ENCODE assay signal across 12 cellular contexts in the genomic region with DNA sequence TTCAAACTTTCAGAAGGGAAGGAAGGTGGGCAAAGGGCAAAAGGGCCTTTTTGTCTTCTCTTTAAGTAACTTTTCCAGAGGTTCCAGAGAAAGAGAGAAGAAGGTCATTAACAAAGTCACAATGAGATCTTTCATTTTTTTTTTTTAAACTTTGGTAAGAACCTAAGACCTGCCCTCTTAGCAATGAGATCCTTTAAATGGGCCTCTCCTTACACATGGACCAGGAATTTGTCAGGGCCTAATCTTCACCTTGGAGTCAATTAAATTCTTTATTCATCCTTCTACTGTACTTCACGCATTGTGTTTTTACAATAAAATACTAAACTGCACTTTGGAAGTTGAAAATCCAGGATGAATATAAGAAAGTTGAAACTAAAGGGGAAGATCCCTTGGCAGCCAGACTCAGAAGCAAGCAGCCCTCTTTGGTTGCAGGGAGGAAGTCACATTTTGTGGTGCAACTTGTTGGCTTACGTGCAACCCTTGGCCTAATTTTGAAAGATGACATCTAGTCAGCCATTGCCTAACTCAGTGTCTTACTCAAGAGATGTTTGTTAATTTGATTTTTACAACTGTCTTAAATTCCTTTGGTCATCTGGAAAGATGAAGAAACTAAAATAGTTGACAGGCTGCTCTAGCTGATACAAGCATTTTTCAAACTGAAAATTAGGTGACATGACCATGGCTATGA. TPM values are rescaled to one million over a fixed set of nuclear protein-coding genes. Genes with fewer than 3 reads are reported as not detected.
DNase-seq lines count a peak whose midpoint lies in the region; ATAC-seq and TF ChIP-seq lines count a peak whose summit lies in the region.
"Had no signal": no experiment of that assay in that cellular context is flagged by ENCODE, and none has a peak within 500 bp of the region (broad histone marks: within the 10 kb centered on the region; RNA-seq: fewer than 3 reads in every experiment).

No MANE protein-coding gene starts in this region.

- POLR2A ChIA-PET in MCF 10A (lab: Yijun Ruan, JAX) = interaction anchor here (0.6 to 1.4 kb wide), 6 partner anchors 10 to 1045 kb away, joined by 3 to 4 read pairs (median 3); no protein-coding TSS in a partner anchor

- H3K27me3 Mint-ChIP-seq in MCF 10A (ENCODE audit: insufficient read depth, unreplicated experiment) = no peaks in the 10 kb centered on the region

- dilution Hi-C loops in mammary epithelial cell (cut with HindIII; ENCODE audit: low sequenced_read_pairs) = no loop called here

- intact Hi-C loops in MCF 10A (cut with micrococcal nuclease) = no loop called here
- intact Hi-C loops in mammary epithelial cell (cut with micrococcal nuclease) = no loop called here

- H2BK5ac ChIP-seq in mesenchymal stem cell (ENCODE audit: low read depth, low read length, poor library complexity, severe bottlenecking) = no peak overlapping the region

- H3K27ac ChIP-seq in mammary epithelial cell (ENCODE audit: insufficient read depth, low read depth, low read length) (no peak overlapping the region), mesenchymal stem cell (ENCODE audit: low read length, poor library complexity, severe bottlenecking) (no peak overlapping the region)

- no peak overlapping the region for H4K8ac ChIP-seq in mesenchymal stem cell (ENCODE audit: low read length)

- TF ChIP-seq CTCF in MCF 10A (IDR thresholded peaks at IDR 0.05; ENCODE audit: unreplicated experiment) (no peak), mammary epithelial cell (conservative IDR thresholded peaks at IDR 0.05 in 1 of 2, IDR thresholded peaks at IDR 0.05 in 1 of 2; ENCODE audit: extremely low read depth in 1 of 2, insufficient read depth in 1 of 2, low read depth in 1 of 2, low read length in 2 of 2) (no peak), choroid plexus epithelial cell (conservative IDR thresholded peaks at IDR 0.05; ENCODE audit: low read depth, low read length) (no peak)

- H3K4me3 Mint-ChIP-seq in MCF 10A (ENCODE audit: unreplicated experiment) = no peak overlapping the region
- H3K4me3 Mint-ChIP-seq: activated T-helper 1 cell treated with anti-CD3 and anti-CD28 coated beads, Interleukin-12 subunit alpha, Interleukin-12 subunit beta, Interleukin-2, Interleukin-4 antibody, amounts not matched to agents 30 ng/mL and 10 ng/mL and 1 ng/mL, durations not matched to agents 14 hours and 24 hours and 36 hours; neural crest cell had no signal

- H3K9ac ChIP-seq in mammary epithelial cell (ENCODE audit: insufficient read depth, low read length) (no peak overlapping the region), mesenchymal stem cell (ENCODE audit: low read length) (peak overlapping the region; percentile 36)

- no peaks in the 10 kb centered on the region for H3K79me1 ChIP-seq in mesenchymal stem cell (replicated peaks; ENCODE audit: low read length, poor library complexity, severe bottlenecking)

- no peaks in the 10 kb centered on the region for H3K36me3 Mint-ChIP-seq in MCF 10A (ENCODE audit: insufficient read depth, unreplicated experiment)

- H2BK12ac ChIP-seq in mesenchymal stem cell (ENCODE audit: low read length in 2 of 2) = no peak overlapping the region

- peak; percentile 88 for DNase-seq in MCF 10A (ENCODE audit: unreplicated experiment)
- no peak for DNase-seq in mammary epithelial cell
- DNase-seq in choroid plexus epithelial cell (ENCODE audit: low read depth) = peak; percentile 79
- peak; percentile 74 for DNase-seq in mesenchymal stem cell
- no peak for DNase-seq in NCI-H146 (lab: John Stamatoyannopoulos, UW)
- no peak for DNase-seq in A172 (ENCODE audit: low spot score)
- DNase-seq: GDM1, NCI-H1105 had no signal

- ATAC-seq in HG03442 (IDR thresholded peaks at IDR 0.05; ENCODE audit: unreplicated experiment) = no peak
- ATAC-seq in HG02759 (IDR thresholded peaks at IDR 0.05; ENCODE audit: unreplicated experiment) = no peak

- H3K4me1 ChIP-seq in mammary epithelial cell (ENCODE audit: insufficient read depth, low read length) (no peaks in the 10 kb centered on the region), mesenchymal stem cell (ENCODE audit: control insufficient read depth, insufficient read depth, low read depth, low read length) (no peaks in the 10 kb centered on the region)

- no peak overlapping the region for H3K18ac ChIP-seq in mesenchymal stem cell (ENCODE audit: low read depth in 1 of 2, low read length in 2 of 2)

- H3K4me1 Mint-ChIP-seq in MCF 10A (ENCODE audit: insufficient read depth, unreplicated experiment) = no peaks in the 10 kb centered on the region
- H3K4me1 Mint-ChIP-seq: neural crest cell had no signal

- no peak overlapping the region for H3K4me2 ChIP-seq in mammary epithelial cell (ENCODE audit: insufficient read depth, low read depth, low read length)
- H3K4me2 ChIP-seq in mesenchymal stem cell (ENCODE audit: low read length, poor library complexity, severe bottlenecking) = no peak overlapping the region

- H2BK15ac ChIP-seq in mesenchymal stem cell (ENCODE audit: low read depth, poor library complexity, severe bottlenecking) = no peak overlapping the region

- no peak overlapping the region for H3K4me3 ChIP-seq in mammary epithelial cell (replicated peaks in 1 of 3; ENCODE audit: insufficient read depth in 1 of 3, low read depth in 2 of 3, low read length in 3 of 3)
- H3K4me3 ChIP-seq in choroid plexus epithelial cell (ENCODE audit: low read depth, low read length) = no peak overlapping the region
- H3K4me3 ChIP-seq in mesenchymal stem cell (ENCODE audit: insufficient read depth in 1 of 2, low read depth in 1 of 2, low read length in 2 of 2) = no peak overlapping the region

- WGBS in mammary epithelial cell (ENCODE audit: low coverage, missing lambda C conversion rate) = 60% methylated on average over 2 of the region's 2 CpGs
- whole genome bisulfite sequencing in mesenchymal stem cell = no CpG with 5 or more reads among the region's 2 CpGs

- in situ Hi-C loops in mammary epithelial cell (cut with MboI; ENCODE audit: low sequenced_read_pairs in 2 of 2) = no loop called here

- H4K91ac ChIP-seq in mesenchymal stem cell (ENCODE audit: low read length) = no peak overlapping the region

- no peaks in the 10 kb centered on the region for H3K79me2 ChIP-seq in mammary epithelial cell (ENCODE audit: insufficient read depth, low read length)

- no peak overlapping the region for H2AK5ac ChIP-seq in mesenchymal stem cell (ENCODE audit: low read length, severe bottlenecking)

- no peak overlapping the region for H2BK120ac ChIP-seq in mesenchymal stem cell (ENCODE audit: low read depth, low read length)

- H3K4ac ChIP-seq in mesenchymal stem cell (ENCODE audit: low read depth in 1 of 2, low read length in 2 of 2) = no peak overlapping the region

- CTCF ChIA-PET in MCF 10A (lab: Yijun Ruan, JAX) (interaction anchor here (1.2 to 2.4 kb wide), 2 partner anchors 29 to 571 kb away, joined by 3 to 6 read pairs; no protein-coding TSS in a partner anchor), mammary epithelial cell (lab: Charles Lee; ENCODE audit: low non-redundant PET) (no interaction called here)

- H3K14ac ChIP-seq in mesenchymal stem cell (ENCODE audit: low read length in 2 of 2) = no peak overlapping the region

- H3K9me3 Mint-ChIP-seq in MCF 10A (ENCODE audit: unreplicated experiment) = no peaks in the 10 kb centered on the region
- H3K9me3 Mint-ChIP-seq: activated T-helper 1 cell treated with anti-CD3 and anti-CD28 coated beads, Interleukin-12 subunit alpha, Interleukin-12 subunit beta, Interleukin-2, Interleukin-4 antibody, amounts not matched to agents 30 ng/mL and 10 ng/mL and 1 ng/mL, durations not matched to agents 14 hours and 24 hours and 36 hours had no signal

- H2AFZ ChIP-seq in mammary epithelial cell (ENCODE audit: low read depth, low read length) (no peak overlapping the region), mesenchymal stem cell (ENCODE audit: low read depth, low read length) (no peak overlapping the region)

- no peaks in the 10 kb centered on the region for H3K36me3 ChIP-seq in mammary epithelial cell (ENCODE audit: insufficient read depth, low read length)
- H3K36me3 ChIP-seq in mesenchymal stem cell (ENCODE audit: control insufficient read depth in 1 of 2, insufficient read depth in 2 of 2, low read depth in 1 of 2, low read length in 2 of 2) = no peaks in the 10 kb centered on the region

- no peak overlapping the region for H3K27ac Mint-ChIP-seq in MCF 10A (ENCODE audit: low read depth, unreplicated experiment)
- H3K27ac Mint-ChIP-seq: activated T-helper 1 cell treated with anti-CD3 and anti-CD28 coated beads, Interleukin-12 subunit alpha, Interleukin-12 subunit beta, Interleukin-2, Interleukin-4 antibody, amounts not matched to agents 30 ng/mL and 10 ng/mL and 1 ng/mL, durations not matched to agents 14 hours and 24 hours and 36 hours had no signal

- H3K9me3 ChIP-seq in mammary epithelial cell (replicated peaks; ENCODE audit: insufficient read depth, low read length) (no peaks in the 10 kb centered on the region), mesenchymal stem cell (ENCODE audit: control insufficient read depth, low read length) (no peaks in the 10 kb centered on the region)

- H3K27me3 ChIP-seq in mammary epithelial cell (ENCODE audit: insufficient read depth, low read length) (no peaks in the 10 kb centered on the region), mesenchymal stem cell (ENCODE audit: control insufficient read depth in 1 of 2, insufficient read depth in 1 of 2, low read length in 2 of 2) (peaks cover 0 to 8% of the 10 kb centered on the region in 2 experiments)

- BruUV-seq in MCF 10A (replicated peaks; lab: Mats Ljungman, UMichigan) (no TSS peak), mammary epithelial cell (replicated peaks; lab: Mats Ljungman, UMichigan) (no TSS peak)

- H4K20me1 ChIP-seq in mammary epithelial cell (ENCODE audit: insufficient read depth, low read length) = no peaks in the 10 kb centered on the region

- no peak overlapping the region for H3K23ac ChIP-seq in mesenchymal stem cell (ENCODE audit: low read length in 2 of 2)

RNA-seq across cellular contexts. Expression of a gene that starts 11.9 kb away (rescaled TPM):
- total RNA-seq in MCF 10A (2022) (0.70 and 1.1 TPM in 2 replicates), mammary epithelial cell (under 1 TPM; 0.12 to 0.83 TPM)
- 0.01 TPM for polyA plus RNA-seq in mammary epithelial cell
- 1.1 TPM for polyA minus RNA-seq in mammary epithelial cell
- 1.2 TPM for polyA plus RNA-seq in mesenchymal stem cell (2013, experiment 1 of 2)
- polyA plus RNA-seq in mesenchymal stem cell (2013, experiment 2 of 2) = 1.3 TPM
- total RNA-seq in A172 (2014; rRNA removed; shearing (Covaris generic)) = 3.2 and 4.0 TPM in 2 replicates

Comparison
In these comparisons a context has a peak if more than half of its experiments do, and no peak if none do; other contexts are left out.
1. DNase-seq: peak in MCF 10A (single experiment), choroid plexus epithelial cell (single experiment) and mesenchymal stem cell (single experiment); none in mammary epithelial cell (single experiment), NCI-H146 (single experiment) and A172 (single experiment).